Comparison of ENCODE assay signal across 8 cellular contexts in genomic region chr17:28335959-28336871, GRCh38.
DNase-seq lines count a peak whose midpoint lies in the region; TF ChIP-seq lines count a peak whose summit lies in the region.

No MANE protein-coding gene starts in this region.

- H3K4me1 Mint-ChIP-seq in activated T-cell treated with anti-CD3 and anti-CD28 coated beads, Interleukin-2, amount 50 U/mL, for 24 hours (ENCODE audit: low read depth): peaks cover 47% of the 10 kb centered on the region
- H3K4me1 Mint-ChIP-seq in nephron: peaks cover 48% of the 10 kb centered on the region

- TF ChIP-seq CTCF in 22Rv1 (IDR thresholded peaks at IDR 0.05): no peak
- TF ChIP-seq CTCF in GM12864 (IDR thresholded peaks at IDR 0.05; ENCODE audit: low read depth, low read length, missing control alignments): no peak
- no peak for TF ChIP-seq CTCF in nephron (IDR thresholded peaks at IDR 0.05; ENCODE audit: unreplicated experiment in 3 of 3)

- H3K27me3 Mint-ChIP-seq in activated T-cell treated with anti-CD3 and anti-CD28 coated beads, Interleukin-2, amount 50 U/mL, for 24 hours: no peaks in the 10 kb centered on the region
- H3K27me3 Mint-ChIP-seq in nephron (ENCODE audit: low read depth): no peaks in the 10 kb centered on the region

- H3K27ac ChIP-seq in 22Rv1: peak overlapping the region; percentile 70

- no peak for DNase-seq in GM12864 (ENCODE audit: low read depth)
- peak; percentile 46 for DNase-seq in NCI-H2171 treated with DMSO at 0.1 percent for 48 hours (lab: John Stamatoyannopoulos, UW)
- peak; percentile 49 for DNase-seq in activated T-cell treated with anti-CD3 and anti-CD28 coated beads, Interleukin-2, amount 50 U/mL, for 24 hours
- DNase-seq in fibroblast of the conjunctiva (ENCODE audit: low read depth): peak; percentile 14
- no peak for DNase-seq in central memory CD4-positive, alpha-beta T cell
- DNase-seq in AML-193 (lab: John Stamatoyannopoulos, UW): no peak

- peak overlapping the region; percentile 94 for H3K27ac Mint-ChIP-seq in activated T-cell treated with anti-CD3 and anti-CD28 coated beads, Interleukin-2, amount 50 U/mL, for 24 hours
- peak overlapping the region; percentile 79 to 98 (median 97) for H3K27ac Mint-ChIP-seq in nephron

- H3K36me3 Mint-ChIP-seq in activated T-cell treated with anti-CD3 and anti-CD28 coated beads, Interleukin-2, amount 50 U/mL, for 24 hours (ENCODE audit: low read depth): peaks cover 39% of the 10 kb centered on the region
- H3K36me3 Mint-ChIP-seq in nephron (ENCODE audit: low read depth): peaks cover 12% of the 10 kb centered on the region

- H3K4me3 ChIP-seq in GM12864 (ENCODE audit: low read depth, low read length): peak overlapping the region; percentile 77

- H3K4me3 Mint-ChIP-seq in activated T-cell treated with anti-CD3 and anti-CD28 coated beads, Interleukin-2, amount 50 U/mL, for 24 hours: peak overlapping the region; percentile 94
- H3K4me3 Mint-ChIP-seq in nephron: peak overlapping the region; percentile 98 to 99 (median 99)

- H3K9me3 Mint-ChIP-seq in activated T-cell treated with anti-CD3 and anti-CD28 coated beads, Interleukin-2, amount 50 U/mL, for 24 hours: no peaks in the 10 kb centered on the region
- no peaks in the 10 kb centered on the region for H3K9me3 Mint-ChIP-seq in nephron

Comparison
In these comparisons a context has a peak if more than half of its experiments do, and no peak if none do; other contexts are left out.
1. DNase-seq: peak in NCI-H2171 treated with DMSO at 0.1 percent for 48 hours (single experiment), activated T-cell treated with anti-CD3 and anti-CD28 coated beads, Interleukin-2, amount 50 U/mL, for 24 hours (single experiment) and fibroblast of the conjunctiva (single experiment); none in GM12864 (single experiment), central memory CD4-positive, alpha-beta T cell (single experiment) and AML-193 (0 of 2).